13 cellular contexts compared by ENCODE assay signal in the genomic region with DNA sequence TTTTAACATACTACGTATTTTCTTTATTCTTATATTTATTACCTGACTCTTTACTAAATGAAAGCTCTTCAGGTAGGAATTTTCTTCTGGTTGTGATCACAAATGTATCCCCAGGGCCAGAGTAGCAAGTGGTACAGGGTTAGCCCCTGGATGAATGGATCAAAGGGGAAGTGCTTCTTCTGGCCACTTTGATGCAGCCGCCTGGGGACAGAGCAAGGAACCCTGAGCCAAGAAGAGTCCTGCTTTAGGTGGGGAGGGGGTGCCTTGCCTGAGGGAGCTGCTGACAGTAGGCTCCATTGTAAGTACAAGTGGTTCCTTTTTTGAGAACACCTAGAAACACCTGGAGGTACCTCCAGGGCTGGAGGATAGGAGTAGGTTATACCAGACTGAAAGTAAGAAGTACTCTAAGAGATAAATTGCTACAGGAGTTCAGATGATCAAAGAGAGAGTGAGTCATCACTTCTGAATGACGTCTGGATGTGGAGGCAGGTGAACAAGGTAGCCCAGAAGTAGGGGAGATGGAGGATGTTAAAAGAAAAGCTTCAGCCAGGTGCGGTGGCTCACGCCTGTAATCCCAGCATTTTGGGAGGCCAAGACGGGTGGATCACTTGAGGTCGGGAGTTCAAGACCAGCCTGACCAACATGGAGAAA.
"Had no signal": no experiment of that assay in that cellular context is flagged by ENCODE, and none has a peak within 500 bp of the region (broad histone marks: within the 10 kb centered on the region; RNA-seq: fewer than 3 reads in every experiment).

No MANE protein-coding gene starts in this region.

- H3K36me3 ChIP-seq: esophagus muscularis mucosa, upper lobe of left lung had no signal

- FAIRE-seq: TTC549 had no signal

- H3K27me3 ChIP-seq: body of pancreas, esophagus muscularis mucosa, upper lobe of left lung had no signal

- H3K4me3 ChIP-seq: body of pancreas, esophagus muscularis mucosa, psoas muscle, upper lobe of left lung had no signal

- DNase-seq: activated naive CD4-positive, alpha-beta T cell treated with anti-CD3 and anti-CD28 coated beads, Interleukin-2, amount 50 U/mL, for 16 hours; body of pancreas; cerebellar nuclear complex; immature natural killer cell; natural killer cell; psoas muscle; stimulated activated CD4-positive, alpha-beta T cell treated with anti-CD3 and anti-CD28 coated beads, Interleukin-4, amount 100 ng/mL, for 1 hour; stimulated activated CD8-positive, alpha-beta memory T cell treated with anti-CD3 and anti-CD28 coated beads, Interleukin-4, amount 100 ng/mL, for 48 hours; T-helper 2 cell; upper lobe of left lung had no signal

- H3K4me1 ChIP-seq: esophagus muscularis mucosa, psoas muscle, upper lobe of left lung had no signal

- H3K9me3 ChIP-seq: body of pancreas, esophagus muscularis mucosa, psoas muscle, upper lobe of left lung had no signal

- ATAC-seq: body of pancreas, left lobe of liver, natural killer cell, psoas muscle had no signal
